ENCODE assay signal across 15 cellular contexts in genomic region chr10:125086716-125087115, GRCh38.
DNase-seq lines count a peak whose midpoint lies in the region; ATAC-seq and TF ChIP-seq lines count a peak whose summit lies in the region.
"Had no signal": no experiment of that assay in that cellular context is flagged by ENCODE, and none has a peak within 500 bp of the region (broad histone marks: within the 10 kb centered on the region; RNA-seq: fewer than 3 reads in every experiment).

No MANE protein-coding gene starts in this region.

- CTCF ChIA-PET in WTC11 (lab: Charles Lee), result interaction anchor here (1.8 to 2.3 kb wide), 2 partner anchors 18 to 39 kb away, joined by 7 to 11 read pairs; no protein-coding TSS in a partner anchor
- CTCF ChIA-PET in CD4-positive, alpha-beta memory T cell (lab: Charles Lee; ENCODE audit: partially characterized antibody), result no interaction called here

- H3K9me3 ChIP-seq in H9 (ENCODE audit: control insufficient read depth, low read depth, low read length) (no peaks in the 10 kb centered on the region), stomach (no peaks in the 10 kb centered on the region)
- no peaks in the 10 kb centered on the region for H3K9me3 ChIP-seq in CD4-positive, alpha-beta memory T cell (ENCODE audit: control insufficient read depth in 1 of 2, low read length in 2 of 2)
- H3K9me3 ChIP-seq: BLaER1 had no signal

- TF ChIP-seq EP300 in stomach (IDR thresholded peaks at IDR 0.05), result no peak

- no peak for ATAC-seq in WTC11

- no peaks in the 10 kb centered on the region for H3K23me2 ChIP-seq in H9 (ENCODE audit: insufficient read length, low read depth, low read length, poor library complexity, severe bottlenecking)

- H3K4me3 ChIP-seq in stomach, result no peak overlapping the region
- no peak overlapping the region for H3K4me3 ChIP-seq in CD4-positive, alpha-beta memory T cell (ENCODE audit: low read length in 2 of 2)
- H3K4me3 ChIP-seq: BLaER1 had no signal

- TF ChIP-seq CTCF in H9 (conservative IDR thresholded peaks at IDR 0.05) (no peak), WTC11 (IDR thresholded peaks at IDR 0.05) (no peak), nephron progenitor cell (IDR thresholded peaks at IDR 0.05) (no peak), stomach (IDR thresholded peaks at IDR 0.05) (no peak)

- peaks cover 14% of the 10 kb centered on the region for H3K79me1 ChIP-seq in H9 (ENCODE audit: insufficient read depth, low read depth, low read length, poor library complexity, severe bottlenecking)

- no peak overlapping the region for H3K4me2 ChIP-seq in H9 (ENCODE audit: insufficient read depth, insufficient read length, low read length)
- H3K4me2 ChIP-seq: BLaER1 had no signal

- H4K91ac ChIP-seq in H9 (ENCODE audit: insufficient read length, low read depth, low read length), result no peak overlapping the region

- H2BK120ac ChIP-seq in H9 (ENCODE audit: low read depth, low read length, poor library complexity, severe bottlenecking), result no peak overlapping the region

- no peak overlapping the region for H2BK20ac ChIP-seq in H9 (ENCODE audit: low read depth, low read length, poor library complexity, severe bottlenecking)

- H3K4me1 ChIP-seq in H9 (ENCODE audit: insufficient read depth, low read length) (peaks cover 1% of the 10 kb centered on the region; the same call in 1 of the 2 replicates), stomach (peaks cover 30 to 77% (median 51%) of the 10 kb centered on the region in 4 donors)
- H3K4me1 ChIP-seq in CD4-positive, alpha-beta memory T cell (ENCODE audit: insufficient read depth, low read length), result no peaks in the 10 kb centered on the region

- WGBS in H9 (ENCODE audit: extremely low coverage, insufficient read length, low lambda C conversion rate), result no CpG with 5 or more reads among the region's 9 CpGs
- WGBS in stomach, 5 donors, result 88 to 98% (median 90%) methylated on average over 9 of the region's 9 CpGs

- no peak overlapping the region for H3K14ac ChIP-seq in H9 (ENCODE audit: insufficient read depth, low read length)

- POLR2A ChIA-PET in WTC11 (lab: Charles Lee), result no interaction called here
- POLR2A ChIA-PET in CD4-positive, alpha-beta memory T cell (lab: Charles Lee; ENCODE audit: partially characterized antibody), result no interaction called here

- H2AFZ ChIP-seq in H9 (ENCODE audit: low read length), result no peak overlapping the region

- intact Hi-C loops in stomach (cut with DNase I; ENCODE audit: low total_unique reads), result no loop called here
- intact Hi-C loops in CD4-positive, alpha-beta memory T cell (cut with micrococcal nuclease), result no loop called here

- no peak for TF ChIP-seq POLR2A in stomach (IDR thresholded peaks at IDR 0.05)

- H3K4me3 Mint-ChIP-seq in H9, result no peak overlapping the region
- H3K4me3 Mint-ChIP-seq in WTC11, result no peak overlapping the region
- H3K4me3 Mint-ChIP-seq in nephron progenitor cell, result peak overlapping the region; percentile 15
- H3K4me3 Mint-ChIP-seq in CD4-positive, alpha-beta memory T cell, result no peak overlapping the region

- H3T11ph ChIP-seq in H9 (ENCODE audit: low read length), result no peak overlapping the region

- H3K18ac ChIP-seq in H9 (ENCODE audit: insufficient read length, low read depth, low read length), result no peak overlapping the region

- H2BK5ac ChIP-seq in H9 (ENCODE audit: insufficient read length, low read length), result no peak overlapping the region

- no peak overlapping the region for H2AK5ac ChIP-seq in H9 (ENCODE audit: insufficient read length, low read length)

- no peak overlapping the region for H2BK15ac ChIP-seq in H9 (ENCODE audit: low read depth, low read length)

- peaks cover 68% of the 10 kb centered on the region; the same call in 1 of the 2 replicates for H3K79me2 ChIP-seq in H9 (ENCODE audit: insufficient read depth, low read length)

- H3K9me3 Mint-ChIP-seq in H9 (no peaks in the 10 kb centered on the region), WTC11 (no peaks in the 10 kb centered on the region), nephron progenitor cell (no peaks in the 10 kb centered on the region)
- H3K9me3 Mint-ChIP-seq in CD4-positive, alpha-beta memory T cell, result peaks cover 0 to 2% (median 0%) of the 10 kb centered on the region in 8 donors

- H3K27me3 Mint-ChIP-seq in H9 (ENCODE audit: low read depth) (no peaks in the 10 kb centered on the region), WTC11 (ENCODE audit: low read depth) (no peaks in the 10 kb centered on the region), nephron progenitor cell (ENCODE audit: low read depth, poor library complexity) (peaks cover 3% of the 10 kb centered on the region)
- peaks cover 1 to 3% of the 10 kb centered on the region in 2 donors for H3K27me3 Mint-ChIP-seq in CD4-positive, alpha-beta memory T cell

- H3K27ac ChIP-seq in H9 (ENCODE audit: insufficient read length, low read depth, low read length) (no peak overlapping the region), stomach (peak overlapping the region in 1 of 5 donors; percentile 14)
- H3K27ac ChIP-seq in CD4-positive, alpha-beta memory T cell (ENCODE audit: low read depth, low read length), result no peak overlapping the region
- H3K27ac ChIP-seq: BLaER1 had no signal

- DNase-seq in H9 (no peak), WTC11 (ENCODE audit: low spot score) (peak; percentile 4), nephron progenitor cell (no peak), stomach (peak; percentile 19), GM19238 (ENCODE audit: insufficient read length, low spot score) (no peak)
- DNase-seq in CD4-positive, alpha-beta memory T cell, result no peak
- DNase-seq in stimulated activated CD8-positive, alpha-beta memory T cell treated with anti-CD3 and anti-CD28 coated beads, Interleukin-4, amount 100 ng/mL, for 48 hours, result no peak
- DNase-seq: DMS 273 treated with DMSO at 0.1 percent for 48 hours, Karpas-422, NCI-H1105 treated with DMSO at 0.1 percent for 48 hours, NCI-H187, NCI-H2171, NCI-H774, SHP77 treated with DMSO at 0.1 percent for 48 hours had no signal

- no peak overlapping the region for H3K4ac ChIP-seq in H9 (ENCODE audit: low read depth, low read length)

- no peak overlapping the region for H3K23ac ChIP-seq in H9 (ENCODE audit: insufficient read length, low read depth, low read length)

- H3K36me3 ChIP-seq in stomach, result peaks cover 7 to 28% (median 20%) of the 10 kb centered on the region in 4 donors
- H3K36me3 ChIP-seq in CD4-positive, alpha-beta memory T cell (ENCODE audit: insufficient read depth, low read length), result no peaks in the 10 kb centered on the region

- H3K27me3 ChIP-seq in H9 (ENCODE audit: insufficient read depth, low read length) (no peaks in the 10 kb centered on the region), stomach (no peaks in the 10 kb centered on the region)
- H3K27me3 ChIP-seq in CD4-positive, alpha-beta memory T cell (ENCODE audit: insufficient read depth, low read length), result no peaks in the 10 kb centered on the region
- H3K27me3 ChIP-seq: BLaER1 had no signal

- H3K9ac ChIP-seq in H9 (ENCODE audit: extremely low read depth, insufficient read length, low read length), result no peak overlapping the region
- H3K9ac ChIP-seq: BLaER1 had no signal

- peaks cover 4% of the 10 kb centered on the region for H4K20me1 ChIP-seq in H9 (ENCODE audit: control insufficient read depth, insufficient read depth, insufficient read length)

- no peak overlapping the region for H4K5ac ChIP-seq in H9 (ENCODE audit: insufficient read length, low read depth, low read length)

- H3K36me3 Mint-ChIP-seq in H9 (ENCODE audit: insufficient read depth in 1 of 3, low read depth in 3 of 3), result peaks cover 37 to 81% (median 63%) of the 10 kb centered on the region in 3 experiments
- H3K36me3 Mint-ChIP-seq in WTC11, result peaks cover 58% of the 10 kb centered on the region
- peaks cover 70% of the 10 kb centered on the region for H3K36me3 Mint-ChIP-seq in nephron progenitor cell (ENCODE audit: low read depth)
- H3K36me3 Mint-ChIP-seq in CD4-positive, alpha-beta memory T cell, result no peaks in the 10 kb centered on the region

- H3K56ac ChIP-seq in H9 (ENCODE audit: insufficient read length, low read depth, low read length), result no peak overlapping the region

- H4K8ac ChIP-seq in H9 (replicated peaks; ENCODE audit: insufficient read length, low read depth, low read length), result no peak overlapping the region

- H2BK12ac ChIP-seq in H9 (ENCODE audit: insufficient read length, low read depth, low read length), result no peak overlapping the region

- H3K27ac Mint-ChIP-seq in H9 (peak overlapping the region; percentile 83 to 98 (median 95); a peak in 5 of 7 replicates), WTC11 (peak overlapping the region; percentile 94), nephron progenitor cell (peak overlapping the region; percentile 51)
- no peak overlapping the region for H3K27ac Mint-ChIP-seq in CD4-positive, alpha-beta memory T cell

- H3K4me1 Mint-ChIP-seq in H9 (peaks cover 59% of the 10 kb centered on the region in 2 experiments), WTC11 (peaks cover 68% of the 10 kb centered on the region), nephron progenitor cell (peaks cover 57% of the 10 kb centered on the region)
- no peaks in the 10 kb centered on the region for H3K4me1 Mint-ChIP-seq in CD4-positive, alpha-beta memory T cell

TF ChIP-seq in WTC11, 78 proteins besides CTCF, POLR2A, EP300 and RAD21:
- no peak for TF ChIP-seq ZBTB21 (CRISPR knock-in tag; IDR thresholded peaks at IDR 0.05; ENCODE audit: borderline replicate concordance)
- TF ChIP-seq NFYB (CRISPR knock-in tag; conservative IDR thresholded peaks at IDR 0.05; ENCODE audit: low read depth), result no peak
- TF ChIP-seq ATF1 (CRISPR knock-in tag; IDR thresholded peaks at IDR 0.05), result no peak
- TF ChIP-seq MLX (CRISPR knock-in tag; IDR thresholded peaks at IDR 0.05), result no peak
- TF ChIP-seq TEAD4 (CRISPR knock-in tag; IDR thresholded peaks at IDR 0.05), result no peak
- no peak for TF ChIP-seq TEAD1 (CRISPR knock-in tag; IDR thresholded peaks at IDR 0.05)
- TF ChIP-seq ETV6 (CRISPR knock-in tag; IDR thresholded peaks at IDR 0.05), result no peak
- no peak for TF ChIP-seq NR2C2 (CRISPR knock-in tag; IDR thresholded peaks at IDR 0.05)

Comparison
In these comparisons a context has a peak if more than half of its experiments do, and no peak if none do; other contexts are left out.
1. DNase-seq: peak in WTC11 (single experiment) and stomach (single experiment); none in H9 (single experiment), nephron progenitor cell (single experiment), CD4-positive, alpha-beta memory T cell (0 of 5), stimulated activated CD8-positive, alpha-beta memory T cell treated with anti-CD3 and anti-CD28 coated beads, Interleukin-4, amount 100 ng/mL, for 48 hours (single experiment) and GM19238 (single experiment).
2. H3K27ac Mint-ChIP-seq: peak in H9 (3 of 3), WTC11 (single experiment) and nephron progenitor cell (single experiment); none in CD4-positive, alpha-beta memory T cell (0 of 7).